Comparison of ENCODE assay signal across 36 cellular contexts in the genomic region with DNA sequence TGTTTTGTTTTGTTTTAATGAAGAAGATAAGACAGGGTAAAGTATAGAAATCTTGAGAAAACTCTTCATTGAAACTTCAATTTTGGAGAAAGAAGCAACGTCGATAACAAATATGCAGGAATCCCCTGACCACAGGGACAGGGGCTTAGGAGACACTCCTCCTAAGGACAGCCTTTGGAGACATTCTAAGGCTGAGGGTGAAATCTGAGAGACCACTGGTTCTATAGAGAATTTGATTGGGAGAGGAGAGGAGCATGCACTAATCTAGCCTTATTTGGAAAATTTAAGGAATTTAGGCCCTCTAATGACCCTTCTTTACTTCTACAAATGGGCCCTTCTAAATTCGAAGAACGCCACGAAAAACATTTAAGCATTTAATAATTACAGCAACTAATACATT.
"Had no signal": no experiment of that assay in that cellular context is flagged by ENCODE, and none has a peak within 500 bp of the region (broad histone marks: within the 10 kb centered on the region; RNA-seq: fewer than 3 reads in every experiment).

No MANE protein-coding gene starts in this region.

- H3K4me3 Mint-ChIP-seq: activated CD4-positive, alpha-beta memory T cell treated with anti-CD3 and anti-CD28 coated beads, Interleukin-2, amount 10 ng/mL, durations not matched to agents 7 days and 5 days; activated CD4-positive, alpha-beta T cell treated with anti-CD3 and anti-CD28 coated beads for 36 hours; activated CD4-positive, alpha-beta T cell treated with anti-CD3 and anti-CD28 coated beads, Interleukin-2, amount 10 ng/mL, durations not matched to agents 7 days and 5 days; activated CD8-positive, alpha-beta memory T cell treated with anti-CD3 and anti-CD28 coated beads, Interleukin-2, amount 10 ng/mL, durations not matched to agents 7 days and 5 days; activated CD8-positive, alpha-beta T cell treated with anti-CD3 and anti-CD28 coated beads, Interleukin-2, amount 10 ng/mL, durations not matched to agents 7 days and 5 days; activated naive CD4-positive, alpha-beta T cell treated with anti-CD3 and anti-CD28 coated beads for 36 hours; activated naive CD8-positive, alpha-beta T cell; activated naive CD8-positive, alpha-beta T cell treated with anti-CD3 and anti-CD28 coated beads, Interleukin-2, amount 10 ng/mL, durations not matched to agents 7 days and 5 days; activated naive CD8-positive, alpha-beta T cell treated with anti-CD3 and anti-CD28 coated beads, Interleukin-2, amount 50 U/mL, for 24 hours; activated T-cell treated with anti-CD3 and anti-CD28 coated beads, Interleukin-2, amount 50 U/mL, for 24 hours; brain; central memory CD8-positive, alpha-beta T cell; T-helper 1 cell treated with Interleukin-12 subunit alpha and Interleukin-12 subunit beta and Interleukin-4 antibody, amounts not matched to agents 30 μg/mL and 1 μg/mL, for 36 hours; T-helper 2 cell treated with Interferon-gamma antibody and Interleukin-4, amounts not matched to agents 5 μg/mL and 100 μg/mL, for 36 hours had no signal

- H3K4me1 ChIP-seq: ascending aorta had no signal

- H3K27ac ChIP-seq: ascending aorta, cardiac muscle cell, VCaP had no signal

- ATAC-seq: activated CD4-positive, alpha-beta T cell treated with anti-CD3 and anti-CD28 coated beads for 36 hours; activated CD4-positive, CD25-positive, alpha-beta regulatory T cell treated with anti-CD3 and anti-CD28 coated beads, Interleukin-2, amount 50 U/mL, for 24 hours; activated CD8-positive, alpha-beta memory T cell treated with anti-CD3 and anti-CD28 coated beads, Interleukin-2, amount 10 ng/mL, durations not matched to agents 7 days and 5 days; activated CD8-positive, alpha-beta T cell treated with anti-CD3 and anti-CD28 coated beads, Interleukin-2, amount 10 ng/mL, durations not matched to agents 7 days and 5 days; activated naive CD8-positive, alpha-beta T cell treated with anti-CD3 and anti-CD28 coated beads, Interleukin-2, amount 50 U/mL, for 24 hours had no signal

- H3K4me1 Mint-ChIP-seq: activated CD4-positive, alpha-beta memory T cell treated with anti-CD3 and anti-CD28 coated beads, Interleukin-2, amount 10 ng/mL, durations not matched to agents 7 days and 5 days; activated CD4-positive, alpha-beta T cell treated with anti-CD3 and anti-CD28 coated beads for 36 hours; activated CD4-positive, alpha-beta T cell treated with anti-CD3 and anti-CD28 coated beads, Interleukin-2, amount 10 ng/mL, durations not matched to agents 7 days and 5 days; activated CD8-positive, alpha-beta memory T cell treated with anti-CD3 and anti-CD28 coated beads, Interleukin-2, amount 10 ng/mL, durations not matched to agents 7 days and 5 days; activated naive CD8-positive, alpha-beta T cell treated with anti-CD3 and anti-CD28 coated beads, Interleukin-2, amount 10 ng/mL, durations not matched to agents 7 days and 5 days; activated naive CD8-positive, alpha-beta T cell treated with anti-CD3 and anti-CD28 coated beads, Interleukin-2, amount 50 U/mL, for 24 hours; brain; central memory CD8-positive, alpha-beta T cell had no signal

- H3K27ac Mint-ChIP-seq: activated CD4-positive, alpha-beta memory T cell treated with anti-CD3 and anti-CD28 coated beads, Interleukin-2, amount 10 ng/mL, durations not matched to agents 7 days and 5 days; activated CD4-positive, alpha-beta T cell treated with anti-CD3 and anti-CD28 coated beads for 36 hours; activated CD4-positive, alpha-beta T cell treated with anti-CD3 and anti-CD28 coated beads, Interleukin-2, amount 10 ng/mL, durations not matched to agents 7 days and 5 days; activated CD8-positive, alpha-beta memory T cell treated with anti-CD3 and anti-CD28 coated beads, Interleukin-2, amount 10 ng/mL, durations not matched to agents 7 days and 5 days; activated CD8-positive, alpha-beta T cell treated with anti-CD3 and anti-CD28 coated beads, Interleukin-2, amount 10 ng/mL, durations not matched to agents 7 days and 5 days; activated naive CD4-positive, alpha-beta T cell treated with anti-CD3 and anti-CD28 coated beads for 36 hours; activated naive CD8-positive, alpha-beta T cell; activated naive CD8-positive, alpha-beta T cell treated with anti-CD3 and anti-CD28 coated beads, Interleukin-2, amount 10 ng/mL, durations not matched to agents 7 days and 5 days; activated naive CD8-positive, alpha-beta T cell treated with anti-CD3 and anti-CD28 coated beads, Interleukin-2, amount 50 U/mL, for 24 hours; activated T-cell treated with anti-CD3 and anti-CD28 coated beads, Interleukin-2, amount 50 U/mL, for 24 hours; activated T-helper 2 cell treated with anti-CD3 and anti-CD28 coated beads, Interferon-gamma antibody, Interleukin-2, Interleukin-4, amounts not matched to agents 10 μg/mL and 5 μg/mL and 100 μg/mL, durations not matched to agents 14 hours and 24 hours and 36 hours; brain; T-helper 1 cell treated with Interleukin-12 subunit alpha and Interleukin-12 subunit beta and Interleukin-4 antibody, amounts not matched to agents 30 μg/mL and 1 μg/mL, for 36 hours; T-helper 2 cell treated with Interferon-gamma antibody and Interleukin-4, amounts not matched to agents 5 μg/mL and 100 μg/mL, for 36 hours had no signal

- DNase-seq: activated CD4-positive, alpha-beta memory T cell treated with anti-CD3 and anti-CD28 coated beads, Interleukin-2, amount 10 ng/mL, durations not matched to agents 7 days and 5 days; activated CD4-positive, alpha-beta T cell treated with anti-CD3 and anti-CD28 coated beads for 1 hour; activated CD4-positive, alpha-beta T cell treated with anti-CD3 and anti-CD28 coated beads for 36 hours; activated CD4-positive, alpha-beta T cell treated with anti-CD3 and anti-CD28 coated beads for 48 hours; activated CD4-positive, alpha-beta T cell treated with anti-CD3 and anti-CD28 coated beads, Interleukin-2, amount 10 ng/mL, durations not matched to agents 7 days and 5 days; activated CD4-positive, alpha-beta T cell treated with anti-CD3 and anti-CD28 coated beads, Interleukin-2, amount 50 U/mL, for 48 hours; activated CD4-positive, CD25-positive, alpha-beta regulatory T cell; activated CD8-positive, alpha-beta memory T cell treated with anti-CD3 and anti-CD28 coated beads for 24 hours; activated CD8-positive, alpha-beta memory T cell treated with anti-CD3 and anti-CD28 coated beads, Interleukin-2, amount 10 ng/mL, durations not matched to agents 7 days and 5 days; activated CD8-positive, alpha-beta memory T cell treated with anti-CD3 and anti-CD28 coated beads, Interleukin-2, amount 50 U/mL, for 48 hours; activated CD8-positive, alpha-beta T cell treated with anti-CD3 and anti-CD28 coated beads, Interleukin-2, amount 10 ng/mL, durations not matched to agents 7 days and 5 days; activated effector memory CD4-positive, alpha-beta T cell treated with Interleukin-2 at 50 U/mL for 16 hours; activated gamma-delta T cell; activated naive CD4-positive, alpha-beta T cell treated with anti-CD3 and anti-CD28 coated beads for 36 hours; activated naive CD4-positive, alpha-beta T cell treated with anti-CD3 and anti-CD28 coated beads, Interleukin-2, amount 50 U/mL, for 16 hours; activated naive CD8-positive, alpha-beta T cell treated with anti-CD3 and anti-CD28 coated beads, Interleukin-2, amount 10 ng/mL, durations not matched to agents 7 days and 5 days; activated naive CD8-positive, alpha-beta T cell treated with anti-CD3 and anti-CD28 coated beads, Interleukin-2, amount 50 U/mL, for 24 hours; activated T-cell treated with anti-CD3 and anti-CD28 coated beads, Interleukin-2, amount 50 U/mL, for 24 hours; activated T-cell treated with anti-CD3 and anti-CD28 coated beads, Interleukin-2, amount 50 U/mL, for 48 hours; amygdala; anterior cingulate cortex; caudate nucleus; cerebellar nuclear complex; T-helper 1 cell; T-helper 2 cell; T-helper 9 cell had no signal

- H3K9me3 ChIP-seq: ascending aorta had no signal

- H3K9me3 Mint-ChIP-seq: activated CD4-positive, alpha-beta memory T cell treated with anti-CD3 and anti-CD28 coated beads, Interleukin-2, amount 10 ng/mL, durations not matched to agents 7 days and 5 days; activated CD4-positive, alpha-beta T cell treated with anti-CD3 and anti-CD28 coated beads, Interleukin-2, amount 10 ng/mL, durations not matched to agents 7 days and 5 days; activated naive CD4-positive, alpha-beta T cell treated with anti-CD3 and anti-CD28 coated beads for 36 hours; activated naive CD8-positive, alpha-beta T cell treated with anti-CD3 and anti-CD28 coated beads, Interleukin-2, amount 10 ng/mL, durations not matched to agents 7 days and 5 days; activated naive CD8-positive, alpha-beta T cell treated with anti-CD3 and anti-CD28 coated beads, Interleukin-2, amount 50 U/mL, for 24 hours; activated T-cell treated with anti-CD3 and anti-CD28 coated beads, Interleukin-2, amount 50 U/mL, for 24 hours; activated T-helper 2 cell treated with anti-CD3 and anti-CD28 coated beads, Interferon-gamma antibody, Interleukin-2, Interleukin-4, amounts not matched to agents 10 μg/mL and 5 μg/mL and 100 μg/mL, durations not matched to agents 14 hours and 24 hours and 36 hours; brain; central memory CD8-positive, alpha-beta T cell; T-helper 1 cell treated with Interleukin-12 subunit alpha and Interleukin-12 subunit beta and Interleukin-4 antibody, amounts not matched to agents 30 μg/mL and 1 μg/mL, for 36 hours; T-helper 2 cell treated with Interferon-gamma antibody and Interleukin-4, amounts not matched to agents 5 μg/mL and 100 μg/mL, for 36 hours had no signal

- H3K27me3 ChIP-seq: ascending aorta, cardiac muscle cell had no signal

- H3K27me3 Mint-ChIP-seq: activated CD4-positive, alpha-beta T cell treated with anti-CD3 and anti-CD28 coated beads, Interleukin-2, amount 10 ng/mL, durations not matched to agents 7 days and 5 days; activated CD8-positive, alpha-beta memory T cell treated with anti-CD3 and anti-CD28 coated beads, Interleukin-2, amount 10 ng/mL, durations not matched to agents 7 days and 5 days; activated naive CD8-positive, alpha-beta T cell treated with anti-CD3 and anti-CD28 coated beads, Interleukin-2, amount 10 ng/mL, durations not matched to agents 7 days and 5 days; activated naive CD8-positive, alpha-beta T cell treated with anti-CD3 and anti-CD28 coated beads, Interleukin-2, amount 50 U/mL, for 24 hours; brain had no signal

- H3K36me3 Mint-ChIP-seq: activated CD8-positive, alpha-beta memory T cell treated with anti-CD3 and anti-CD28 coated beads, Interleukin-2, amount 10 ng/mL, durations not matched to agents 7 days and 5 days; activated naive CD8-positive, alpha-beta T cell; activated naive CD8-positive, alpha-beta T cell treated with anti-CD3 and anti-CD28 coated beads, Interleukin-2, amount 10 ng/mL, durations not matched to agents 7 days and 5 days; brain had no signal

- H3K36me3 ChIP-seq: ascending aorta, cardiac muscle cell had no signal

- H3K4me3 ChIP-seq: ascending aorta, cardiac muscle cell had no signal
